1 cellular context compared by ENCODE assay signal in the genomic region with DNA sequence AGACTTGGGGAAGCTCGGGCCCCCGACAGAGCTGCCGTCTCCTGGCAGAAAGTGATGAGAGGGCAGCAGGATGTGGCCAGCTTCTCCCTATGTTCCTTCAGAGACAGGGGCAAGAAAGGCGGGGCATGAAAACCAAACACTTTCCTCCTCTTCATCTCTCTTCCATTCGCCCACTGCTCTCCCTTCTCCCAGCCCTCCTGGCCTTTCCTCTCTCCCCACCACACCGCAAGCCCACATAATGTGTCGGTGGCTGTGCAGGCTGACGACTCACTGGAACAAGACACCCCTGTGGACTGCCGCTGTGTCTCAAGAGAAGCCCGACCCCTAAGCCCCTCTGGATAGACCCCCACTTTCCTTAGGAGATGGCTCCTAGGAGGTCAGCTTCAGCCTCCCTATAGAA.
A peak's percentile ranks its signal among the peaks of the same experiment; 100 is the strongest.
TF ChIP-seq lines count a peak whose summit lies in the region.

No MANE protein-coding gene starts in this region.

TF ChIP-seq in K562, 482 proteins besides CTCF, POLR2A, EP300 and RAD21:
- TF ChIP-seq RBM22 (IDR thresholded peaks at IDR 0.05; ENCODE audit: low read depth, low read length, poor library complexity, severe bottlenecking) (peak; percentile 17), POLR2G (IDR thresholded peaks at IDR 0.05; ENCODE audit: low read depth, low read length) (peak; percentile 41; the same call in 1 of the 2 replicates), ZBED1 (IDR thresholded peaks at IDR 0.05) (no peak)
